10 cellular contexts compared by ENCODE assay signal in the genomic region with DNA sequence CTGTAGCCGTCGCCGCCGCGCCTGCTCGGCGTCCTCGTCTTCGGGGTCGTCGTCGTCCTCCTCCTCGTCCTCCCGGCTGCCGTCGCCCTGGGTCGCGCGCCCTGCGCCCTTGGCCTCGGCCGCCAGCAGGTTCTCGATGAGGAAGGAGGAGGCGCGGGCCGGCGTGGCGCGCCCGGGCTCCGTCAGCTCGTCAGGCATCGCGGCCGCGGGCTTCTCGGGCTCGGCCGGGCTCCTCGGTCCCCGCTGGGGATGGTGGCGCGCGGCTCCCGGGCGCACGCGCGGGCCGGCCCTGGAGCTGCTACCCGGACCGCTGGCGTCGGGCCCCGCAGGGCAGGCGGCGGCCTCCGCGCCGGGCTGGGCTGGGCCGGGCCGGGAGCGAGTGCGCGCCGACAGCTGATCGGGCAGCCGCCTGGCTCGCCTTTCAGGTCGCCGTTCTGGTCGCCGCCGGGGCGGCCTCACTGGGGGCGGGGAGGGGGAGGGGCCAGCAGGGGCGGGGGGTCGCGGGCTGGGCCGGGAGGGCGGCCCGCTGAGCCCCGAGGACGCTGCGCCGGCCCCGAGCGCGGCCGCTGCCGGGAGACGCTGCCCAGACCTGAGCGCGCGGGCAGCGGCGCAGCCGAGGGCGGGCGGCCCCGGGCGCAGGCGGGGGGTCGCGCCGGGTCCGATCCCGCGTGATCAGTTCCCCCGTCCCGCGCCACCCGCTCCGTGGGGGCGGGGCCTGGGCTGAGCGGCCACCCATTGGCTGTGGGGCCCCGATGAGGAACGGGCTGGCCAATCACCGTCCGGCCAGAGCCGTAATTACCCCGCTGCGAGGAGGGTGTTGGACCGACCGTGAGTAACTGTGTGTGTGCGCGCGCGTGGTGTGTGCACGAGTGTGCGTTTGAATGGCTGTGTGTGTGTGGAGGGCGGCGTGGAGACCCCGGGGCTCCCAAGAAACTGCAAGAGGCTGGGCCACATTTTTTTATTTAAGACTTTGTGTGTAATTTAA. TPM values are rescaled to one million over a fixed set of nuclear protein-coding genes. Genes with fewer than 3 reads are reported as not detected.
DNase-seq lines count a peak whose midpoint lies in the region; ATAC-seq and TF ChIP-seq lines count a peak whose summit lies in the region.
"Had no signal": no experiment of that assay in that cellular context is flagged by ENCODE, and none has a peak within 500 bp of the region (broad histone marks: within the 10 kb centered on the region; RNA-seq: fewer than 3 reads in every experiment).

Gene HMX1, minus strand, starts transcription at position 423 of the 985 bp plus-strand sequence. Its CDS starts 225 bp downstream, at position 198.

- intact Hi-C loops in OCI-LY7 (cut with micrococcal nuclease; ENCODE audit: unreplicated experiment): no loop called here

- no TSS peak for BruUV-seq in OCI-LY7 (replicated peaks; lab: Mats Ljungman, UMichigan)

- no peak within 1 kb of the TSS for H3K4me2 ChIP-seq in GM23248 (ENCODE audit: unreplicated experiment)
- no peak within 1 kb of the TSS for H3K4me2 ChIP-seq in OCI-LY7 (ENCODE audit: low read length)

- POLR2A ChIA-PET in OCI-LY7 (lab: Charles Lee): no interaction called here

- TF ChIP-seq CTCF in gastroesophageal sphincter (IDR thresholded peaks at IDR 0.05) (no peak), omental fat pad (IDR thresholded peaks at IDR 0.05) (no peak), OCI-LY7 (conservative IDR thresholded peaks at IDR 0.05; ENCODE audit: low read length) (no peak)

- H3K9me2 ChIP-seq in GM23248 (ENCODE audit: insufficient read depth) (no peaks in the 10 kb centered on the region), OCI-LY7 (ENCODE audit: insufficient read depth, low read length) (no peaks in the 10 kb centered on the region)

- CTCF ChIA-PET in OCI-LY7 (lab: Charles Lee; ENCODE audit: unreplicated experiment): no interaction called here

- H3F3A ChIP-seq in GM23248 (ENCODE audit: insufficient read depth): no peaks in the 10 kb centered on the region

- H3K9me3 ChIP-seq in GM23248 (ENCODE audit: low read depth) (no peaks in the 10 kb centered on the region), NT2/D1 (ENCODE audit: insufficient read depth, low read length) (no peaks in the 10 kb centered on the region), gastroesophageal sphincter (no peaks in the 10 kb centered on the region), OCI-LY7 (ENCODE audit: low read length) (no peaks in the 10 kb centered on the region)

- H3K79me2 ChIP-seq in GM23248 (ENCODE audit: insufficient read depth) (no peaks in the 10 kb centered on the region), OCI-LY7 (ENCODE audit: insufficient read depth, low read depth, low read length) (no peaks in the 10 kb centered on the region)

- H3K4me3 ChIP-seq in GM23248 (no peak within 1 kb of the TSS), NT2/D1 (ENCODE audit: insufficient read length, low read depth) (peak within 1 kb of the TSS; percentile 57), gastroesophageal sphincter (peak within 1 kb of the TSS in 1 of 2 donors; percentile 35), OCI-LY7 (ENCODE audit: low read depth, low read length, poor library complexity, severe bottlenecking) (no peak within 1 kb of the TSS)

- WGBS in GM23248 (ENCODE audit: low coverage in 1 of 2, low lambda C conversion rate in 2 of 2, missing lambda C conversion rate in 2 of 2), 2 experiments: 2 to 3% methylated on average over 59 to 73 of the region's 134 CpGs
- 0% methylated on average over 1 of the region's 134 CpGs for WGBS in gastroesophageal sphincter (ENCODE audit: low coverage in 1 of 2), 2 donors

- H3K4me1 ChIP-seq in GM23248 (ENCODE audit: insufficient read depth): no peaks in the 10 kb centered on the region
- peaks cover 17% of the 10 kb centered on the region for H3K4me1 ChIP-seq in NT2/D1 (ENCODE audit: insufficient read depth, insufficient read length)
- peaks cover 0 to 42% (median 0%) of the 10 kb centered on the region in 3 donors for H3K4me1 ChIP-seq in gastroesophageal sphincter
- H3K4me1 ChIP-seq in OCI-LY7 (ENCODE audit: insufficient read depth, low read length, poor library complexity, severe bottlenecking): no peaks in the 10 kb centered on the region

- no peak within 1 kb of the TSS for H3K27ac ChIP-seq in GM23248
- H3K27ac ChIP-seq in gastroesophageal sphincter: no peak within 1 kb of the TSS
- H3K27ac ChIP-seq in OCI-LY7 (ENCODE audit: low read depth, low read length, poor library complexity, severe bottlenecking): no peak within 1 kb of the TSS

- DNase-seq in GM23248: peak; percentile 37
- no peak for DNase-seq in NT2/D1 (ENCODE audit: low read depth, low spot score)
- DNase-seq in omental fat pad (ENCODE audit: low spot score): no peak
- no peak for DNase-seq in OCI-LY7 (ENCODE audit: low spot score)
- DNase-seq in NCI-H1436 (lab: John Stamatoyannopoulos, UW): no peak
- DNase-seq: NCI-H1092 had no signal

- no peak within 1 kb of the TSS for H2AFZ ChIP-seq in GM23248
- no peak within 1 kb of the TSS for H2AFZ ChIP-seq in OCI-LY7 (ENCODE audit: low read length)

- H4K20me1 ChIP-seq in GM23248 (ENCODE audit: insufficient read depth) (no peaks in the 10 kb centered on the region), OCI-LY7 (ENCODE audit: insufficient read depth, low read length) (no peaks in the 10 kb centered on the region)

- TF ChIP-seq POLR2A in gastroesophageal sphincter (IDR thresholded peaks at IDR 0.05): no peak

- H3K27me3 ChIP-seq in GM23248 (replicated peaks; ENCODE audit: insufficient read depth) (peaks cover 51% of the 10 kb centered on the region), NT2/D1 (ENCODE audit: insufficient read depth, insufficient read length) (peaks cover 94% of the 10 kb centered on the region), gastroesophageal sphincter (peaks cover 100% of the 10 kb centered on the region)

- in situ Hi-C loops in GM23248 (cut with MboI): no loop called here

- TF ChIP-seq EP300 in gastroesophageal sphincter (IDR thresholded peaks at IDR 0.05): no peak

- no peaks in the 10 kb centered on the region for H3K36me3 ChIP-seq in GM23248 (ENCODE audit: low read depth)
- H3K36me3 ChIP-seq in NT2/D1 (ENCODE audit: insufficient read depth, insufficient read length, low read length): no peaks in the 10 kb centered on the region
- H3K36me3 ChIP-seq in gastroesophageal sphincter: no peaks in the 10 kb centered on the region
- no peaks in the 10 kb centered on the region for H3K36me3 ChIP-seq in OCI-LY7 (ENCODE audit: insufficient read depth, low read length)

- ATAC-seq in gastroesophageal sphincter (peak; percentile 32), omental fat pad (ENCODE audit: low FRiP score) (peak; percentile 67), GM21786 (IDR thresholded peaks at IDR 0.05; ENCODE audit: unreplicated experiment) (no peak), GM21529 (IDR thresholded peaks at IDR 0.05; ENCODE audit: unreplicated experiment) (no peak)

- H3K9ac ChIP-seq in GM23248 (no peak within 1 kb of the TSS), NT2/D1 (ENCODE audit: insufficient read length, low read depth) (peak within 1 kb of the TSS; percentile 72)

RNA-seq across cellular contexts. Expression of gene HMX1, which starts in this region (rescaled TPM):
- not detected in 2 replicates for total RNA-seq in GM23248 (2014; rRNA removed; shearing (Covaris generic))
- not detected in 2 replicates for polyA plus RNA-seq in GM23248 (2016; fragmentation: Nextera tagmentation; extraction: Ambion mirVana)
- not detected for total RNA-seq in gastroesophageal sphincter
- not detected for total RNA-seq in omental fat pad
- total RNA-seq in OCI-LY7 (2014; rRNA removed; shearing (Covaris generic)): not detected in 2 replicates
- total RNA-seq in OCI-LY7 (2022): not detected in 2 replicates
- total RNA-seq: RPMI7951 had no signal

Comparison
In these comparisons a context has a peak if more than half of its experiments do, and no peak if none do; other contexts are left out.
1. Peak in DNase-seq in GM23248; RNA of the gene not detected or under 1 TPM.
2. Peak in ATAC-seq in gastroesophageal sphincter; RNA of the gene not detected or under 1 TPM.
3. Peak in ATAC-seq in omental fat pad; RNA of the gene not detected or under 1 TPM.